Comparison of ENCODE assay signal across 14 cellular contexts in genomic region chr2:144996225-144996795, GRCh38.
A peak's percentile ranks its signal among the peaks of the same experiment; 100 is the strongest.
DNase-seq lines count a peak whose midpoint lies in the region; ATAC-seq and TF ChIP-seq lines count a peak whose summit lies in the region.
"Had no signal": no experiment of that assay in that cellular context is flagged by ENCODE, and none has a peak within 500 bp of the region (broad histone marks: within the 10 kb centered on the region; RNA-seq: fewer than 3 reads in every experiment).

No MANE protein-coding gene starts in this region.

- intact Hi-C loops in MCF 10A (cut with micrococcal nuclease) (no loop called here), right cardiac atrium (cut with DNase I) (no loop called here), colonic mucosa (cut with DNase I) (no loop called here)

- no peak for TF ChIP-seq EP300 in Ishikawa (IDR thresholded peaks at IDR 0.05; ENCODE audit: borderline replicate concordance)
- TF ChIP-seq EP300 in suprapubic skin (IDR thresholded peaks at IDR 0.05), result no peak

- CTCF ChIA-PET in MCF 10A (lab: Yijun Ruan, JAX), result no interaction called here

- 42% methylated on average over 5 of the region's 5 CpGs for WGBS in right cardiac atrium
- WGBS in suprapubic skin, result 41% methylated on average over 5 of the region's 5 CpGs

- no peak overlapping the region for H3K27ac ChIP-seq in right cardiac atrium (ENCODE audit: low read length)
- H3K27ac ChIP-seq in suprapubic skin, result peak overlapping the region; percentile 73
- no peak overlapping the region for H3K27ac ChIP-seq in colonic mucosa

- no TSS peak for BruUV-seq in MCF 10A (replicated peaks; lab: Mats Ljungman, UMichigan)

- TF ChIP-seq CTCF in MCF 10A (IDR thresholded peaks at IDR 0.05; ENCODE audit: unreplicated experiment) (no peak), suprapubic skin (IDR thresholded peaks at IDR 0.05) (no peak), colonic mucosa (IDR thresholded peaks at IDR 0.05) (no peak)

- TF ChIP-seq RAD21 in Ishikawa (IDR thresholded peaks at IDR 0.05; ENCODE audit: low read depth), result no peak

- H3K36me3 Mint-ChIP-seq in MCF 10A (ENCODE audit: insufficient read depth, unreplicated experiment), result no peaks in the 10 kb centered on the region

- peak overlapping the region; percentile 20 for H3K4me3 ChIP-seq in right cardiac atrium (ENCODE audit: low read length)
- no peak overlapping the region for H3K4me3 ChIP-seq in suprapubic skin
- no peak overlapping the region for H3K4me3 ChIP-seq in colonic mucosa

- H3K9me3 Mint-ChIP-seq in MCF 10A (ENCODE audit: unreplicated experiment), result no peaks in the 10 kb centered on the region
- H3K9me3 Mint-ChIP-seq: central memory CD8-positive, alpha-beta T cell had no signal

- H3K4me3 Mint-ChIP-seq in MCF 10A (ENCODE audit: unreplicated experiment), result no peak overlapping the region
- H3K4me3 Mint-ChIP-seq: central memory CD8-positive, alpha-beta T cell had no signal

- H3K27me3 ChIP-seq in right cardiac atrium (ENCODE audit: control insufficient read depth, insufficient read depth) (no peaks in the 10 kb centered on the region), suprapubic skin (no peaks in the 10 kb centered on the region), colonic mucosa (no peaks in the 10 kb centered on the region)

- no peaks in the 10 kb centered on the region for H3K27me3 Mint-ChIP-seq in MCF 10A (ENCODE audit: insufficient read depth, unreplicated experiment)

- ATAC-seq in right cardiac atrium (no peak), GM21529 (IDR thresholded peaks at IDR 0.05; ENCODE audit: unreplicated experiment) (no peak), GM18909 (IDR thresholded peaks at IDR 0.05; ENCODE audit: poor library complexity, unreplicated experiment) (no peak)

- DNase-seq in MCF 10A (ENCODE audit: unreplicated experiment), result peak; percentile 45
- no peak for DNase-seq in right cardiac atrium
- DNase-seq in suprapubic skin (ENCODE audit: low spot score in 2 of 2), result no peak
- DNase-seq in NCI-H510A treated with DMSO at 0.1 percent for 48 hours (lab: John Stamatoyannopoulos, UW), result no peak
- no peak for DNase-seq in colonic mucosa
- DNase-seq: activated CD4-positive, alpha-beta T cell treated with anti-CD3 and anti-CD28 coated beads for 48 hours; H7; kidney glomerular epithelial cell; NCI-H1417 treated with DMSO at 0.1 percent for 48 hours; substantia nigra had no signal

- POLR2A ChIA-PET in MCF 10A (lab: Yijun Ruan, JAX), result no interaction called here

- H3K4me1 Mint-ChIP-seq in MCF 10A (ENCODE audit: insufficient read depth, unreplicated experiment), result peaks cover 22% of the 10 kb centered on the region
- H3K4me1 Mint-ChIP-seq: central memory CD8-positive, alpha-beta T cell had no signal

- no peak overlapping the region for H3K27ac Mint-ChIP-seq in MCF 10A (ENCODE audit: low read depth, unreplicated experiment)

- no peak for TF ChIP-seq POLR2A in suprapubic skin (IDR thresholded peaks at IDR 0.05)

- H3K9me3 ChIP-seq in right cardiac atrium (ENCODE audit: control insufficient read depth, low read length) (no peaks in the 10 kb centered on the region), suprapubic skin (no peaks in the 10 kb centered on the region), colonic mucosa (no peaks in the 10 kb centered on the region)

- peaks cover 2% of the 10 kb centered on the region for H3K4me1 ChIP-seq in right cardiac atrium (ENCODE audit: control insufficient read depth, insufficient read depth, low read length)
- H3K4me1 ChIP-seq in suprapubic skin, result no peaks in the 10 kb centered on the region
- H3K4me1 ChIP-seq in colonic mucosa, result no peaks in the 10 kb centered on the region

- no peaks in the 10 kb centered on the region for H3K36me3 ChIP-seq in suprapubic skin
- H3K36me3 ChIP-seq in colonic mucosa, result no peaks in the 10 kb centered on the region

- H3K9ac ChIP-seq in colonic mucosa (ENCODE audit: low read depth in 2 of 2, low read length in 2 of 2), result no peak overlapping the region

TF ChIP-seq in Ishikawa, 13 proteins besides CTCF, POLR2A, EP300 and RAD21:
- TF ChIP-seq CEBPB (IDR thresholded peaks at IDR 0.05) (0 out of 2 replicates have a peak, but pooled peaks have one; percentile 21), REST (IDR thresholded peaks at IDR 0.05; ENCODE audit: low read depth) (no peak)
